ENCODE assay signal across 1 cellular context in the genomic region with DNA sequence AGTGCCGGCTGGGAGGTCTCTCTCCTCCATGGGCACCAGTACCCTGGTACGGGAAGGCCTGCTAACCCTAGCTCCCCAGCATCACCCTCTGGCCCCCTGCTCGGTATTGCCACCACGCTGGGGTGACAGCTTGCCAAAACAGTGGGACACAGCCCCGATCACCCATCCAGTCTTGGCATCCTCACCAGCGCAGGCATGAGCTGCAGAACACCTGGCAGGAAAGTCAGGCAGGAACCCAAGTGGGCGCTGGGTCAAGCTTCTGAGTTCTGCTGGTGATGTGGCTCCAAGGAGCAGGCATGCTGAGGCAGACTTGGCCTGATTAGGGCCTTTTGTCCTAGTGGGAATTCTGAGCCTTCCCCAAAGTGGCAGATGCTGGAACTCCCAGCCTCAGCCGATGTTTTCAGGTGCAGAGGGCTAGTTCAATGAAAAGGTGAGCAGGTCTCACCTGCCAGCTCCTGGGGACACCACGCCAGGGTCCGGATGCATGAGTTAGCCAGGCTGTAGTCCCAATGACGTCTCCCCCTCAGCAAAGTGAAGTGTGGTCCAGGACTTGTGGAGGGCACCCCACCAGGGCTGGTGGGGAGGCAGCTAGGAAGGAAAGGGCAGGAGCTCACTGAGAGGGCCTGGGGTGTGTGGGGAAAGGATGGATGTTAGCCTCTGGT.
TF ChIP-seq lines count a peak whose summit lies in the region.

No MANE protein-coding gene starts in this region.

TF ChIP-seq in H1, 55 proteins besides CTCF, POLR2A, EP300 and RAD21 (continued from another document):
- TF ChIP-seq, protein P1, sequence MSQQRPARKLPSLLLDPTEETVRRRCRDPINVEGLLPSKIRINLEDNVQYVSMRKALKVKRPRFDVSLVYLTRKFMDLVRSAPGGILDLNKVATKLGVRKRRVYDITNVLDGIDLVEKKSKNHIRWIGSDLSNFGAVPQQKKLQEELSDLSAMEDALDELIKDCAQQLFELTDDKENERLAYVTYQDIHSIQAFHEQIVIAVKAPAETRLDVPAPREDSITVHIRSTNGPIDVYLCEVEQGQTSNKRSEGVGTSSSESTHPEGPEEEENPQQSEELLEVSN (IDR thresholded peaks at IDR 0.05): no peak
